1 cellular context compared by ENCODE assay signal in genomic region chr22:24523873-24524272, GRCh38.
TF ChIP-seq lines count a peak whose summit lies in the region.

No MANE protein-coding gene starts in this region.

TF ChIP-seq in SK-N-SH treated with all-trans-retinoic acid at 6 μM for 48 hours, 23 proteins besides CTCF, POLR2A, EP300 and RAD21 (continued from another document):
- TF ChIP-seq CREB5 (CRISPR knock-in tag; IDR thresholded peaks at IDR 0.05; ENCODE audit: low read depth) (0 out of 2 replicates have a peak, but pooled peaks have one; percentile 45), GLIS3 (CRISPR knock-in tag; IDR thresholded peaks at IDR 0.05) (no peak), ISL1 (CRISPR knock-in tag; IDR thresholded peaks at IDR 0.05) (peak; percentile 81), ZFP3 (CRISPR knock-in tag; IDR thresholded peaks at IDR 0.05) (peak; percentile 67; the same call in 1 of the 2 replicates)
